ENCODE assay signal across 8 cellular contexts in genomic region chr2:25981596-25982272, GRCh38. TPM values are rescaled to one million over a fixed set of nuclear protein-coding genes. Genes with fewer than 3 reads are reported as not detected.
DNase-seq lines count a peak whose midpoint lies in the region; ATAC-seq and TF ChIP-seq lines count a peak whose summit lies in the region.

No MANE protein-coding gene starts in this region.

- TF ChIP-seq CTCF in CD4-positive, alpha-beta T cell (IDR thresholded peaks at IDR 0.05) = no peak
- no peak for TF ChIP-seq CTCF in NB4 (IDR thresholded peaks at IDR 0.05; ENCODE audit: low read depth, low read length)

- H3K4me1 ChIP-seq in thymus (ENCODE audit: control insufficient read depth, insufficient read depth, low read length) = peaks cover 11% of the 10 kb centered on the region

- no peak for TF ChIP-seq POLR2A in NB4 (IDR thresholded peaks at IDR 0.05; ENCODE audit: extremely low read depth, insufficient read length)

- H3K27me3 ChIP-seq in CD4-positive, alpha-beta T cell (ENCODE audit: control insufficient read depth, insufficient read depth, low read length) = no peaks in the 10 kb centered on the region
- no peaks in the 10 kb centered on the region for H3K27me3 ChIP-seq in thymus (ENCODE audit: control insufficient read depth, insufficient read depth)

- intact Hi-C loops in CD4-positive, alpha-beta T cell (cut with DNase I, micrococcal nuclease) = loop anchor here in 1 of 2 experiments (1.0 to 2.0 kb wide), 2 partner anchors 53 to 103 kb away; partner anchors contain the start of genes ASXL2 and RAB10

- H3K4me3 ChIP-seq in NB4 (ENCODE audit: low read depth, low read length) = peak overlapping the region; percentile 67
- peak overlapping the region; percentile 75 for H3K4me3 ChIP-seq in thymus (ENCODE audit: low read length)

- peak in 3 of 10 experiments; percentile 0 to 35 (median 6) for DNase-seq in CD4-positive, alpha-beta T cell
- DNase-seq in NB4 (ENCODE audit: low read depth) (no peak), lung microvascular endothelial cell (ENCODE audit: low read depth in 2 of 2) (peak; percentile 25 to 43), hippocampal formation (lab: John Stamatoyannopoulos, UW) (no peak), activated gamma-delta T cell treated with Interleukin-2 at 50 U/mL for 16 hours (no peak)

- no peaks in the 10 kb centered on the region for H3K36me3 Mint-ChIP-seq in CD4-positive, alpha-beta T cell (ENCODE audit: low read depth)

- H3K36me3 ChIP-seq in thymus (ENCODE audit: control insufficient read depth, insufficient read depth) = no peaks in the 10 kb centered on the region

- no peak overlapping the region for H3K27ac ChIP-seq in CD4-positive, alpha-beta T cell (ENCODE audit: low read depth, low read length)
- H3K27ac ChIP-seq in cingulate gyrus (ENCODE audit: low read depth, low read length) (peak overlapping the region; percentile 89), thymus (ENCODE audit: low read depth) (peak overlapping the region; percentile 42)

- peak overlapping the region; percentile 58 for H3K27ac Mint-ChIP-seq in CD4-positive, alpha-beta T cell

- no peaks in the 10 kb centered on the region for H3K9me3 Mint-ChIP-seq in CD4-positive, alpha-beta T cell

- CTCF ChIA-PET in CD4-positive, alpha-beta T cell (lab: Charles Lee) = interaction anchor here (1.3 kb wide), 1 partner anchor 10 kb away, joined by 5 read pairs; no protein-coding TSS in a partner anchor

- H3K27me3 Mint-ChIP-seq in CD4-positive, alpha-beta T cell = no peaks in the 10 kb centered on the region

- H3K4me3 Mint-ChIP-seq in CD4-positive, alpha-beta T cell = peak overlapping the region; percentile 92

- WGBS in thymus = 27% methylated on average over 44 of the region's 44 CpGs

- peak; percentile 36 for ATAC-seq in CD4-positive, alpha-beta T cell (ENCODE audit: poor library complexity)
- ATAC-seq in GM19463 (IDR thresholded peaks at IDR 0.05; ENCODE audit: unreplicated experiment) = peak; percentile 8

- POLR2A ChIA-PET in CD4-positive, alpha-beta T cell (lab: Charles Lee) = interaction anchor here (0.8 to 2.2 kb wide), 5 partner anchors 9 to 364 kb away, joined by 3 to 12 read pairs (median 6); partner anchors contain the start of genes RAB10 and SELENOI

- no peaks in the 10 kb centered on the region for H3K9me3 ChIP-seq in CD4-positive, alpha-beta T cell (ENCODE audit: control insufficient read depth, low read length)
- H3K9me3 ChIP-seq in thymus (ENCODE audit: control insufficient read depth) = no peaks in the 10 kb centered on the region

- H3K4me1 Mint-ChIP-seq in CD4-positive, alpha-beta T cell (ENCODE audit: low read depth) = peaks cover 23% of the 10 kb centered on the region

RNA-seq across cellular contexts. Expression of gene KIF3C, which starts 0.6 kb away (rescaled TPM):
- total RNA-seq in CD4-positive, alpha-beta T cell = 1 to 10 TPM; 1.8 to 3.4 TPM
- total RNA-seq in lung microvascular endothelial cell = 10.5 and 15.7 TPM in 2 replicates
- polyA plus RNA-seq in thymus = 1.8 TPM

RNA-seq across cellular contexts. Expression of gene RAB10, which starts 52.1 kb away (rescaled TPM):
- 10 to 100 TPM; 13.5 to 13.8 TPM for total RNA-seq in CD4-positive, alpha-beta T cell
- 39.2 and 47.0 TPM in 2 replicates for total RNA-seq in lung microvascular endothelial cell
- polyA plus RNA-seq in thymus = 72.9 TPM

Comparison
In these comparisons a context has a peak if more than half of its experiments do, and no peak if none do; other contexts are left out.
1. DNase-seq: peak in lung microvascular endothelial cell (2 of 2); none in NB4 (single experiment), hippocampal formation (0 of 2) and activated gamma-delta T cell treated with Interleukin-2 at 50 U/mL for 16 hours (single experiment).